Comparison of ENCODE assay signal across 10 cellular contexts in genomic region chr3:115698851-115699535, GRCh38.
DNase-seq lines count a peak whose midpoint lies in the region; ATAC-seq and TF ChIP-seq lines count a peak whose summit lies in the region.
"Had no signal": no experiment of that assay in that cellular context is flagged by ENCODE, and none has a peak within 500 bp of the region (broad histone marks: within the 10 kb centered on the region; RNA-seq: fewer than 3 reads in every experiment).

No MANE protein-coding gene starts in this region.

- no peak overlapping the region for H3K9ac ChIP-seq in NT2/D1 (ENCODE audit: insufficient read length, low read depth)

- peak; percentile 53 for ATAC-seq in stimulated activated effector memory CD8-positive, alpha-beta T cell treated with anti-CD3 and anti-CD28 coated beads, Interleukin-12 subunit alpha, Interleukin-12 subunit beta, amount 100 ng/mL, for 72 hours
- ATAC-seq in GM18498 (IDR thresholded peaks at IDR 0.05; ENCODE audit: unreplicated experiment) (no peak), HG03196 (IDR thresholded peaks at IDR 0.05; ENCODE audit: unreplicated experiment) (no peak)
- ATAC-seq: left lobe of liver had no signal

- peaks cover 8% of the 10 kb centered on the region; the same call in 1 of the 2 replicates for H3K9me3 ChIP-seq in NT2/D1 (ENCODE audit: insufficient read depth, low read length)
- H3K9me3 ChIP-seq: tibial nerve had no signal

- no peaks in the 10 kb centered on the region for H3K27me3 ChIP-seq in NT2/D1 (ENCODE audit: insufficient read depth, insufficient read length)
- H3K27me3 ChIP-seq: tibial nerve had no signal

- no peak for TF ChIP-seq CTCF in glutamatergic neuron (IDR thresholded peaks at IDR 0.05; ENCODE audit: partially characterized antibody, unreplicated experiment)

- H3K36me3 ChIP-seq in NT2/D1 (ENCODE audit: insufficient read depth, insufficient read length, low read length) = no peaks in the 10 kb centered on the region
- H3K36me3 ChIP-seq: tibial nerve had no signal

- peak overlapping the region; percentile 74 for H3K4me3 Mint-ChIP-seq in glutamatergic neuron (ENCODE audit: unreplicated experiment)
- H3K4me3 Mint-ChIP-seq in stimulated activated effector memory CD8-positive, alpha-beta T cell treated with anti-CD3 and anti-CD28 coated beads, Interleukin-12 subunit alpha, Interleukin-12 subunit beta, amount 100 ng/mL, for 72 hours = no peak overlapping the region

- H3K4me1 ChIP-seq in NT2/D1 (ENCODE audit: insufficient read depth, insufficient read length) = no peaks in the 10 kb centered on the region

- peaks cover 5% of the 10 kb centered on the region for H3K36me3 Mint-ChIP-seq in glutamatergic neuron (ENCODE audit: unreplicated experiment)
- H3K36me3 Mint-ChIP-seq in stimulated activated effector memory CD8-positive, alpha-beta T cell treated with anti-CD3 and anti-CD28 coated beads, Interleukin-12 subunit alpha, Interleukin-12 subunit beta, amount 100 ng/mL, for 72 hours = no peaks in the 10 kb centered on the region

- H3K9me3 Mint-ChIP-seq in glutamatergic neuron (ENCODE audit: unreplicated experiment) = peaks cover 5% of the 10 kb centered on the region
- H3K9me3 Mint-ChIP-seq in stimulated activated effector memory CD8-positive, alpha-beta T cell treated with anti-CD3 and anti-CD28 coated beads, Interleukin-12 subunit alpha, Interleukin-12 subunit beta, amount 100 ng/mL, for 72 hours = no peaks in the 10 kb centered on the region

- peak overlapping the region; percentile 84 for H3K27ac Mint-ChIP-seq in glutamatergic neuron (ENCODE audit: unreplicated experiment)
- H3K27ac Mint-ChIP-seq in stimulated activated effector memory CD8-positive, alpha-beta T cell treated with anti-CD3 and anti-CD28 coated beads, Interleukin-12 subunit alpha, Interleukin-12 subunit beta, amount 100 ng/mL, for 72 hours = no peak overlapping the region

- no peak overlapping the region for H3K4me3 ChIP-seq in NT2/D1 (ENCODE audit: insufficient read length, low read depth)
- H3K4me3 ChIP-seq: tibial nerve had no signal

- peaks cover 3% of the 10 kb centered on the region for H3K27me3 Mint-ChIP-seq in glutamatergic neuron (ENCODE audit: unreplicated experiment)

- peaks cover 40% of the 10 kb centered on the region for H3K4me1 Mint-ChIP-seq in glutamatergic neuron (ENCODE audit: low read depth, unreplicated experiment)
- H3K4me1 Mint-ChIP-seq in stimulated activated effector memory CD8-positive, alpha-beta T cell treated with anti-CD3 and anti-CD28 coated beads, Interleukin-12 subunit alpha, Interleukin-12 subunit beta, amount 100 ng/mL, for 72 hours = peaks cover 5% of the 10 kb centered on the region

- DNase-seq in NCI-H82 (lab: John Stamatoyannopoulos, UW) (peak; percentile 64), NCI-H82 treated with DMSO at 0.1 percent for 48 hours (lab: John Stamatoyannopoulos, UW; ENCODE audit: unreplicated experiment) (no peak), NT2/D1 (ENCODE audit: low read depth, low spot score) (peak; percentile 76), glutamatergic neuron (peak; percentile 68), DMS79 treated with DMSO at 0.1 percent for 48 hours (lab: John Stamatoyannopoulos, UW) (no peak)
- DNase-seq in stimulated activated effector memory CD8-positive, alpha-beta T cell treated with anti-CD3 and anti-CD28 coated beads, Interleukin-12 subunit alpha, Interleukin-12 subunit beta, amount 100 ng/mL, for 72 hours (ENCODE audit: low spot score in 2 of 2) = no peak

Comparison
In these comparisons a context has a peak if more than half of its experiments do, and no peak if none do; other contexts are left out.
1. DNase-seq: peak in NCI-H82 (single experiment), NT2/D1 (single experiment) and glutamatergic neuron (single experiment); none in NCI-H82 treated with DMSO at 0.1 percent for 48 hours (single experiment), stimulated activated effector memory CD8-positive, alpha-beta T cell treated with anti-CD3 and anti-CD28 coated beads, Interleukin-12 subunit alpha, Interleukin-12 subunit beta, amount 100 ng/mL, for 72 hours (0 of 2) and DMS79 treated with DMSO at 0.1 percent for 48 hours (single experiment).